In genomic region chr2:177242136-177242987, GRCh38 we compare ENCODE assay signal across 8 cellular contexts. TPM values are rescaled to one million over a fixed set of nuclear protein-coding genes. Genes with fewer than 3 reads are reported as not detected.
DNase-seq lines count a peak whose midpoint lies in the region; ATAC-seq, FAIRE-seq and TF ChIP-seq lines count a peak whose summit lies in the region.

No MANE protein-coding gene starts in this region.

- H3K4me1 ChIP-seq in OCI-LY7 (ENCODE audit: insufficient read depth, low read length, poor library complexity, severe bottlenecking): peaks cover 35% of the 10 kb centered on the region
- peaks cover 24% of the 10 kb centered on the region for H3K4me1 ChIP-seq in colonic mucosa

- TF ChIP-seq CTCF in OCI-LY7 (conservative IDR thresholded peaks at IDR 0.05; ENCODE audit: low read length): no peak
- no peak for TF ChIP-seq CTCF in colonic mucosa (IDR thresholded peaks at IDR 0.05)
- no peak for TF ChIP-seq CTCF in GM10266 (IDR thresholded peaks at IDR 0.05; ENCODE audit: control insufficient read depth, insufficient read depth, low read depth, missing control alignments)

- H3K4me1 Mint-ChIP-seq in memory B cell: peaks cover 49% of the 10 kb centered on the region

- no peaks in the 10 kb centered on the region for H3K9me3 Mint-ChIP-seq in memory B cell

- H2AFZ ChIP-seq in OCI-LY7 (ENCODE audit: low read length): no peak overlapping the region

- DNase-seq in NCI-H748 (lab: John Stamatoyannopoulos, UW; ENCODE audit: unreplicated experiment) (peak; percentile 38), NCI-H748 treated with DMSO at 0.1 percent for 48 hours (lab: John Stamatoyannopoulos, UW) (no peak), OCI-LY7 (ENCODE audit: low spot score) (no peak), colonic mucosa (no peak), memory B cell (ENCODE audit: low spot score in 2 of 2) (no peak), urothelium cell line (ENCODE audit: low spot score) (peak; percentile 80), GM10266 (ENCODE audit: extremely low spot score) (no peak), ureter (ENCODE audit: low spot score) (no peak)

- no peak overlapping the region for H3K4me3 ChIP-seq in OCI-LY7 (ENCODE audit: low read depth, low read length, poor library complexity, severe bottlenecking)
- H3K4me3 ChIP-seq in colonic mucosa: no peak overlapping the region

- H3K4me3 Mint-ChIP-seq in memory B cell: peak overlapping the region; percentile 2

- H3K9me2 ChIP-seq in OCI-LY7 (ENCODE audit: insufficient read depth, low read length): no peaks in the 10 kb centered on the region

- intact Hi-C loops in OCI-LY7 (cut with micrococcal nuclease; ENCODE audit: unreplicated experiment) (no loop called here), colonic mucosa (cut with DNase I) (no loop called here)

- H3K4me2 ChIP-seq in OCI-LY7 (ENCODE audit: low read length): no peak overlapping the region

- H3K36me3 Mint-ChIP-seq in memory B cell: peaks cover 6% of the 10 kb centered on the region

- H3K27ac ChIP-seq in OCI-LY7 (ENCODE audit: low read depth, low read length, poor library complexity, severe bottlenecking) (no peak overlapping the region), colonic mucosa (peak overlapping the region; percentile 91)

- CTCF ChIA-PET in OCI-LY7 (lab: Charles Lee; ENCODE audit: unreplicated experiment): no interaction called here

- peak overlapping the region; percentile 86 for H3K27ac Mint-ChIP-seq in memory B cell

- H4K20me1 ChIP-seq in OCI-LY7 (ENCODE audit: insufficient read depth, low read length): peaks cover 20% of the 10 kb centered on the region

- peak overlapping the region in 1 of 2 donors; percentile 13 for H3K9ac ChIP-seq in colonic mucosa (ENCODE audit: low read depth in 2 of 2, low read length in 2 of 2)

- H3K79me2 ChIP-seq in OCI-LY7 (ENCODE audit: insufficient read depth, low read depth, low read length): peaks cover 95% of the 10 kb centered on the region

- H3K27me3 Mint-ChIP-seq in memory B cell: no peaks in the 10 kb centered on the region

- H3K27me3 ChIP-seq in colonic mucosa: no peaks in the 10 kb centered on the region

- H3K36me3 ChIP-seq in OCI-LY7 (ENCODE audit: insufficient read depth, low read length): peaks cover 40% of the 10 kb centered on the region
- no peaks in the 10 kb centered on the region for H3K36me3 ChIP-seq in colonic mucosa

- TSS peak; percentile 3 for BruUV-seq in OCI-LY7 (replicated peaks; lab: Mats Ljungman, UMichigan)

- no peak for ATAC-seq in memory B cell (ENCODE audit: low read depth)

- POLR2A ChIA-PET in OCI-LY7 (lab: Charles Lee): no interaction called here

- no peak for FAIRE-seq in urothelium cell line (lab: Jason Lieb, UNC)

- H3K9me3 ChIP-seq in OCI-LY7 (ENCODE audit: low read length): no peaks in the 10 kb centered on the region
- no peaks in the 10 kb centered on the region for H3K9me3 ChIP-seq in colonic mucosa

RNA-seq across cellular contexts. Expression of gene NFE2L2, which starts 22.2 kb away (rescaled TPM):
- total RNA-seq in OCI-LY7 (2014; rRNA removed; shearing (Covaris generic)): 26.2 and 27.0 TPM in 2 replicates
- total RNA-seq in OCI-LY7 (2022) (58.1 and 58.6 TPM in 2 replicates), colonic mucosa (10 to 100 TPM; 81.5 to 87.6 TPM), ureter (190 TPM)

RNA-seq across cellular contexts. Expression of gene HNRNPA3, which starts 29.8 kb away (rescaled TPM):
- total RNA-seq in OCI-LY7 (2014; rRNA removed; shearing (Covaris generic)): 68.2 and 82.2 TPM in 2 replicates
- total RNA-seq in OCI-LY7 (2022) (450 and 472 TPM in 2 replicates), colonic mucosa (100 to 1,000 TPM; 147 to 278 TPM), ureter (251 TPM)

Comparison
In these comparisons a context has a peak if more than half of its experiments do, and no peak if none do; other contexts are left out.
1. DNase-seq: peak in NCI-H748 (single experiment) and urothelium cell line (single experiment); none in NCI-H748 treated with DMSO at 0.1 percent for 48 hours (single experiment), OCI-LY7 (single experiment), colonic mucosa (single experiment), memory B cell (0 of 2), GM10266 (single experiment) and ureter (single experiment).